ENCODE assay signal across 16 cellular contexts in genomic region chr1:236067854-236068454, GRCh38. TPM values are rescaled to one million over a fixed set of nuclear protein-coding genes. Genes with fewer than 3 reads are reported as not detected.
DNase-seq lines count a peak whose midpoint lies in the region; ATAC-seq and TF ChIP-seq lines count a peak whose summit lies in the region.
"Had no signal": no experiment of that assay in that cellular context is flagged by ENCODE, and none has a peak within 500 bp of the region (broad histone marks: within the 10 kb centered on the region; RNA-seq: fewer than 3 reads in every experiment).

No MANE protein-coding gene starts in this region.

- H3K36me3 ChIP-seq in ovary (no peaks in the 10 kb centered on the region), left lung (no peaks in the 10 kb centered on the region)
- H3K36me3 ChIP-seq: SJSA1 had no signal

- H3K4me3 ChIP-seq in fibroblast of villous mesenchyme (ENCODE audit: low read depth, low read length) (no peak overlapping the region), ovary (peak overlapping the region; percentile 10), left lung (no peak overlapping the region)
- H3K4me3 ChIP-seq: SJSA1 had no signal

- DNase-seq in AG08396 (ENCODE audit: low spot score) (peak; percentile 50), amniotic epithelial cell (ENCODE audit: low read depth) (peak; percentile 32), fibroblast of villous mesenchyme (ENCODE audit: low read depth) (peak; percentile 79), ovary (peak in 2 of 5 donors; percentile 24 to 41), left lung (no peak), activated gamma-delta T cell treated with Interleukin-2 at 50 U/mL for 16 hours (no peak)
- no peak for DNase-seq in activated CD4-positive, alpha-beta T cell treated with anti-CD3 and anti-CD28 coated beads for 48 hours
- DNase-seq: activated CD4-positive, alpha-beta T cell treated with anti-CD3 and anti-CD28 coated beads, Interleukin-2, amount 10 ng/mL, durations not matched to agents 24 days and 14 days; activated gamma-delta T cell; DMS153; effector CD4-positive, alpha-beta T cell; NCI-H446; stimulated activated naive B cell treated with anti-CD40 and anti-IgM and Interleukin-4, amounts not matched to agents 10 μg/mL and 1 μg/mL and 100 μg/mL, for 72 hours had no signal

- 14 to 20% (median 19%) methylated on average over 12 of the region's 12 CpGs for WGBS in ovary, 3 donors

- H3K27ac ChIP-seq in ovary (peak overlapping the region; percentile 80 to 96), left lung (peak overlapping the region in 1 of 2 donors; percentile 20)
- H3K27ac ChIP-seq: SJSA1 had no signal

- TF ChIP-seq CTCF in fibroblast of villous mesenchyme (IDR thresholded peaks at IDR 0.05; ENCODE audit: insufficient read depth, low read depth, low read length) (no peak), ovary (IDR thresholded peaks at IDR 0.05) (no peak), left lung (IDR thresholded peaks at IDR 0.05) (no peak)

- peak; percentile 94 for TF ChIP-seq EP300 in ovary (IDR thresholded peaks at IDR 0.05)

- no peak for TF ChIP-seq POLR2A in ovary (IDR thresholded peaks at IDR 0.05)

- no peak for ATAC-seq in left lung
- no peak for ATAC-seq in GM19467 (IDR thresholded peaks at IDR 0.05; ENCODE audit: unreplicated experiment)
- ATAC-seq: HCT116 had no signal

- H3K27me3 ChIP-seq in ovary (no peaks in the 10 kb centered on the region), left lung (peaks cover 12 to 34% of the 10 kb centered on the region in 2 donors)
- H3K27me3 ChIP-seq: SJSA1 had no signal

- H3K9me3 ChIP-seq in ovary (no peaks in the 10 kb centered on the region), left lung (peaks cover 0 to 8% of the 10 kb centered on the region in 2 donors)
- H3K9me3 ChIP-seq: SJSA1 had no signal

- peaks cover 6% of the 10 kb centered on the region for H3K4me1 ChIP-seq in ovary (ENCODE audit: insufficient read depth)
- peaks cover 0 to 35% of the 10 kb centered on the region in 2 donors for H3K4me1 ChIP-seq in left lung

- intact Hi-C loops in ovary (cut with DNase I), result loop anchor here in 2 of 4 donors (5.0 to 10.0 kb wide), 3 partner anchors 93 to 203 kb away; partner anchors contain the start of gene LYST (in 1 of the 2)
- intact Hi-C loops in left lung (cut with DNase I), result no loop called here

RNA-seq across cellular contexts. Expression of gene NID1, which starts 3.1 kb away (rescaled TPM):
- total RNA-seq in fibroblast of villous mesenchyme, result 204 and 211 TPM in 2 replicates
- 100 to 1,000 TPM in 3 of 7 donors, 10 to 100 TPM in 4; 59.2 to 141 (median 72.0) TPM for total RNA-seq in ovary
- 100 to 1,000 TPM in 1 of 2 donors, 10 to 100 TPM in 1; 76.4 to 147 TPM for polyA plus RNA-seq in ovary
- 10 to 100 TPM; 55.4 to 77.4 TPM for total RNA-seq in left lung

Comparison
In these comparisons a context has a peak if more than half of its experiments do, and no peak if none do; other contexts are left out.
1. DNase-seq: peak in AG08396 (single experiment), amniotic epithelial cell (single experiment) and fibroblast of villous mesenchyme (single experiment); none in left lung (0 of 2), activated CD4-positive, alpha-beta T cell treated with anti-CD3 and anti-CD28 coated beads for 48 hours (single experiment) and activated gamma-delta T cell treated with Interleukin-2 at 50 U/mL for 16 hours (single experiment).